24 cellular contexts compared by ENCODE assay signal in the genomic region with DNA sequence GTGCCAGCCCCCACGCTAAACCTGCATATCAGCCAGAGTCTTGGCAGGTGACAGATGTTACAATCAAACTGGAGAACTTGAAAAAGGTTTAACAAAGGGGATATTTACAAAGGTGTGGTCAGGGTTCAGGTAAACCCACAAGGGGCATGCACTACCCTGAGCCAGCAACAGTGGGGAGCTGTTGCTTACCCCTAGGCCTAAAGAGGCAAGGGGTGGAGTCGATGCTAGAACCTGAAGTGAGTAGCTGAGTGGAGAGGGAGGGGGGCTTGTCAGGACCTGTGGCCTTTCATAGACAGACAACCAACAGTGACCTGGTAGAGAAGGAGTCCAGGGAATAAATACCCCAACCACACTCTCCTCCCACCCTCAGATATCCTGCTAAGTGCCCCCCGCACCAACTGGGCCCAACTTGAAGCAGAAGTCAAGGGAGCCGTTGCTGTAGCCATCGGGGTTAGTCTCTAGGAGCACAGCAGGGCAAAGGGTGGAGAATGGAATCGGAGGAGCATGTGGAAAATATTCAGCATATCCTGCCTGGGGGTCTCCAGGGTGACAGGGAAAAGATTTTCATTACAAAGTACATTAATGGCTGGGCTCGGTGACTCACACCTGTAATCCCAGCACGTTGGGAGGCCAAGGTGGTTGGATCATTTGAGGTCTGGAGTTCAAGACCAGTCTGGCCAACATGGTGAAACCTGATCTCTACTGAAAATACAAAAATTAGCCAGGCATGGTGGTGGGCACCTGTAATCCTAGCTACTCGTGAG. TPM values are rescaled to one million over a fixed set of nuclear protein-coding genes. Genes with fewer than 3 reads are reported as not detected.
A peak's percentile ranks its signal among the peaks of the same experiment; 100 is the strongest.
DNase-seq lines count a peak whose midpoint lies in the region; ATAC-seq, FAIRE-seq and TF ChIP-seq lines count a peak whose summit lies in the region.
"Had no signal": no experiment of that assay in that cellular context is flagged by ENCODE, and none has a peak within 500 bp of the region (broad histone marks: within the 10 kb centered on the region; RNA-seq: fewer than 3 reads in every experiment).

No MANE protein-coding gene starts in this region.

- no peak overlapping the region for H2BK15ac ChIP-seq in H1 (ENCODE audit: low read length)

- no peak overlapping the region for H2AFZ ChIP-seq in Loucy (ENCODE audit: low read length)
- no peak overlapping the region for H2AFZ ChIP-seq in H1 (ENCODE audit: low read length)

- H3K18ac ChIP-seq in H1 (ENCODE audit: extremely low read depth, low read length): no peak overlapping the region

- no peaks in the 10 kb centered on the region for H3F3A ChIP-seq in Loucy (ENCODE audit: low read depth)

- H2BK5ac ChIP-seq in H1 (ENCODE audit: low read depth, low read length): no peak overlapping the region

- no peak overlapping the region for H3K4me2 ChIP-seq in Loucy (ENCODE audit: low read depth, low read length, poor library complexity, severe bottlenecking)
- H3K4me2 ChIP-seq in H1 (ENCODE audit: insufficient read depth in 1 of 2, low read depth in 2 of 2, low read length in 2 of 2): no peak overlapping the region
- H3K4me2 ChIP-seq: A549, KMS-11 had no signal

- peak; percentile 32 to 41 for TF ChIP-seq RAD21 in H1 (IDR thresholded peaks at IDR 0.05 in 1 of 2, conservative IDR thresholded peaks at IDR 0.05 in 1 of 2; ENCODE audit: low read depth in 2 of 2, low read length in 2 of 2)

- no peaks in the 10 kb centered on the region for H3K23me2 ChIP-seq in H1 (ENCODE audit: low read depth, low read length)

- TF ChIP-seq POLR2A in heart left ventricle (IDR thresholded peaks at IDR 0.05): no peak
- no peak for TF ChIP-seq POLR2A in H1 (IDR thresholded peaks at IDR 0.05; ENCODE audit: control extremely low read depth in 1 of 2, low read depth in 2 of 2, low read length in 2 of 2)

- no peak overlapping the region for H4K5ac ChIP-seq in H1 (ENCODE audit: insufficient read length, low read depth, low read length)

- CTCF ChIA-PET in H1 (lab: Charles Lee; ENCODE audit: partially characterized antibody): interaction anchor here (0.6 to 3.5 kb wide), 9 partner anchors 7 to 418 kb away, joined by 3 to 22 read pairs (median 4); no protein-coding TSS in a partner anchor

- TF ChIP-seq EP300 in H1 (IDR thresholded peaks at IDR 0.05; ENCODE audit: borderline replicate concordance in 1 of 2, low read depth in 2 of 2, low read length in 2 of 2): no peak

- no peak overlapping the region for H2AK5ac ChIP-seq in H1 (ENCODE audit: low read depth, low read length)

- H3K4me3 ChIP-seq in heart left ventricle (no peak overlapping the region), Loucy (ENCODE audit: low read length, poor library complexity, severe bottlenecking) (no peak overlapping the region), H1 (ENCODE audit: extremely low read depth in 1 of 4, insufficient read depth in 2 of 4, low read depth in 3 of 4, low read length in 4 of 4) (no peak overlapping the region), small intestine (ENCODE audit: low read depth in 1 of 2, low read length in 2 of 2) (no peak overlapping the region)
- H3K4me3 ChIP-seq: A549, MG63, SJCRH30 had no signal

- no peak for ATAC-seq in heart left ventricle
- ATAC-seq: A549 had no signal

- H4K91ac ChIP-seq in H1 (replicated peaks; ENCODE audit: insufficient read length, low read length): no peak overlapping the region

- no peaks in the 10 kb centered on the region for H3K9me3 ChIP-seq in heart left ventricle
- H3K9me3 ChIP-seq in Loucy (ENCODE audit: insufficient read depth, low read depth, low read length): no peaks in the 10 kb centered on the region
- no peaks in the 10 kb centered on the region for H3K9me3 ChIP-seq in H1 (ENCODE audit: insufficient read depth in 2 of 2, low read depth in 1 of 2, low read length in 1 of 2)
- H3K9me3 ChIP-seq in small intestine (ENCODE audit: control insufficient read depth, low read depth): no peaks in the 10 kb centered on the region
- H3K9me3 ChIP-seq: A549, Caco-2, MG63, SJCRH30 had no signal

- H4K8ac ChIP-seq in H1 (ENCODE audit: extremely low read depth, insufficient read depth, low read length): no peak overlapping the region; the same call in 1 of the 2 replicates

- H3K4ac ChIP-seq in H1 (replicated peaks; ENCODE audit: insufficient read length, low read depth, low read length): no peak overlapping the region

- peaks cover 9 to 92% (median 55%) of the 10 kb centered on the region in 12 donors for H3K4me1 ChIP-seq in heart left ventricle
- no peaks in the 10 kb centered on the region for H3K4me1 ChIP-seq in Loucy (ENCODE audit: insufficient read depth, low read length, poor library complexity, severe bottlenecking)
- peaks cover 0 to 7% (median 7%) of the 10 kb centered on the region in 4 experiments; a peak in 3 of 7 replicates for H3K4me1 ChIP-seq in H1 (replicated peaks in 1 of 4; ENCODE audit: control insufficient read depth in 3 of 4, insufficient read depth in 4 of 4, low read length in 3 of 4)
- no peaks in the 10 kb centered on the region for H3K4me1 ChIP-seq in small intestine (ENCODE audit: control insufficient read depth in 2 of 2, insufficient read depth in 1 of 2, low read depth in 1 of 2, low read length in 1 of 2)

- H3K36me3 ChIP-seq in heart left ventricle (no peaks in the 10 kb centered on the region), Loucy (ENCODE audit: insufficient read depth, low read length) (peaks cover 22% of the 10 kb centered on the region; the same call in 1 of the 2 replicates), H1 (ENCODE audit: control insufficient read depth in 2 of 4, insufficient read depth in 4 of 4, low read length in 3 of 4) (no peaks in the 10 kb centered on the region), small intestine (ENCODE audit: control insufficient read depth in 2 of 2, insufficient read depth in 2 of 2, low read length in 2 of 2) (no peaks in the 10 kb centered on the region)
- H3K36me3 ChIP-seq: MG63, SJCRH30 had no signal

- no peaks in the 10 kb centered on the region for H3K79me1 ChIP-seq in H1 (ENCODE audit: low read depth, low read length)

- H2BK120ac ChIP-seq in H1 (replicated peaks; ENCODE audit: low read depth, low read length): no peak overlapping the region

- peak overlapping the region in 11 of 12 donors; percentile 4 to 86 (median 64) for H3K27ac ChIP-seq in heart left ventricle
- no peak overlapping the region for H3K27ac ChIP-seq in H1 (ENCODE audit: low read depth, low read length)
- peak overlapping the region; percentile 31 for H3K27ac ChIP-seq in temporal lobe (ENCODE audit: low read depth, low read length)
- H3K27ac ChIP-seq in small intestine (ENCODE audit: low read depth in 1 of 2, low read length in 1 of 2): no peak overlapping the region
- H3K27ac ChIP-seq: KMS-11, SJCRH30 had no signal

- POLR2A ChIA-PET in H1 (lab: Charles Lee; ENCODE audit: partially characterized antibody): no interaction called here

- WGBS in heart left ventricle, 4 donors: 86 to 93% (median 89%) methylated on average over 9 of the region's 9 CpGs
- WGBS in H1 (ENCODE audit: extremely low coverage in 1 of 2, insufficient coverage in 1 of 2, insufficient read length in 1 of 2, insufficient replicate concordance in 2 of 2, low coverage in 1 of 2, low lambda C conversion rate in 2 of 2, missing lambda C conversion rate in 1 of 2), 2 experiments: 91% methylated on average over 9 of the region's 9 CpGs; no CpG with 5 or more reads in 1 of the 2 experiments
- 90 to 91% (median 90%) methylated on average over 9 of the region's 9 CpGs for WGBS in small intestine, 3 donors

- no peak for FAIRE-seq in H1 (lab: Jason Lieb, UNC)
- FAIRE-seq in small intestine (lab: Jason Lieb, UNC): no peak
- FAIRE-seq: A549, GM12892, GM18507, H54 had no signal

- DNase-seq in heart left ventricle (no peak), cardiac septum (ENCODE audit: low spot score) (no peak), H1 (ENCODE audit: low read depth in 1 of 2, low spot score in 2 of 2) (no peak), small intestine (no peak), Kasumi-1 (lab: John Stamatoyannopoulos, UW) (no peak)
- DNase-seq: Caco-2; CD4-positive, alpha-beta T cell; DMS153; HFFc6; MG63; NCI-H1048; NCI-H1436; NCI-H2029; NCI-H2171 treated with DMSO at 0.1 percent for 48 hours; NCI-H82; RPMI8226; SJCRH30 had no signal

- H3K79me2 ChIP-seq in Loucy (ENCODE audit: insufficient read depth, low read length) (peaks cover 98% of the 10 kb centered on the region), H1 (ENCODE audit: control insufficient read depth in 1 of 2, insufficient read depth in 2 of 2, low read length in 2 of 2) (no peaks in the 10 kb centered on the region)

- no peak overlapping the region for H3K14ac ChIP-seq in H1 (ENCODE audit: insufficient read length)

- peaks cover 19% of the 10 kb centered on the region for H4K20me1 ChIP-seq in Loucy (ENCODE audit: insufficient read depth, low read length, poor library complexity, severe bottlenecking)
- no peaks in the 10 kb centered on the region for H4K20me1 ChIP-seq in H1 (replicated peaks in 1 of 2; ENCODE audit: control insufficient read depth in 1 of 2, insufficient read depth in 2 of 2, low read length in 2 of 2)

- TF ChIP-seq CTCF in heart left ventricle (IDR thresholded peaks at IDR 0.05) (no peak), Loucy (conservative IDR thresholded peaks at IDR 0.05; ENCODE audit: low read length) (peak; percentile 39), H1 (IDR thresholded peaks at IDR 0.05; ENCODE audit: control extremely low read depth in 1 of 3, insufficient read depth in 1 of 3, low read depth in 1 of 3, low read length in 3 of 3) (peak; percentile 17 to 36 (median 28); a peak in 3 of 4 replicates)

- H3K23ac ChIP-seq in H1 (ENCODE audit: insufficient read length): no peak overlapping the region

- H3K9me2 ChIP-seq in Loucy (replicated peaks; ENCODE audit: low read depth, low read length): no peaks in the 10 kb centered on the region

- no peak overlapping the region for H2BK12ac ChIP-seq in H1 (ENCODE audit: low read depth, low read length)

- H3K27me3 ChIP-seq in heart left ventricle (no peaks in the 10 kb centered on the region), Loucy (ENCODE audit: insufficient read depth, low read length, poor library complexity, severe bottlenecking) (no peaks in the 10 kb centered on the region), H1 (replicated peaks in 1 of 4; ENCODE audit: control insufficient read depth in 3 of 4, extremely low read depth in 1 of 4, insufficient read depth in 3 of 4, low read length in 3 of 4) (no peaks in the 10 kb centered on the region), small intestine (ENCODE audit: control insufficient read depth in 2 of 2, insufficient read depth in 2 of 2, low read length in 2 of 2) (no peaks in the 10 kb centered on the region)
- H3K27me3 ChIP-seq: MG63, SJCRH30 had no signal

- H3K9ac ChIP-seq in Loucy (ENCODE audit: low read depth, low read length, poor library complexity, severe bottlenecking) (no peak overlapping the region), H1 (replicated peaks in 1 of 4; ENCODE audit: extremely low read depth in 1 of 4, low read depth in 3 of 4, low read length in 3 of 4) (no peak overlapping the region)
- H3K9ac ChIP-seq: KMS-11 had no signal

- intact Hi-C loops in heart left ventricle (cut with DNase I) (loop anchor here in 6 of 10 donors (5.0 to 10.0 kb wide), 6 partner anchors 53 to 159 kb away; no protein-coding TSS in a partner anchor), cardiac septum (cut with DNase I) (loop anchor here (5.0 kb wide), 1 partner anchor 239 kb away; no protein-coding TSS in a partner anchor)

- H2BK20ac ChIP-seq in H1 (ENCODE audit: low read length): no peak overlapping the region

- no peak overlapping the region for H3K56ac ChIP-seq in H1 (replicated peaks; ENCODE audit: insufficient read length, low read depth, low read length)

RNA-seq across cellular contexts. Expression of a gene that starts 53.6 kb away (rescaled TPM):
- total RNA-seq in heart left ventricle (100 to 1,000 TPM; 491 to 713 (median 575) TPM), cardiac septum (473 TPM), temporal lobe (72.3 TPM)
- polyA plus RNA-seq in heart left ventricle (100 to 1,000 TPM; 242 to 276 TPM), H1 (2011; rRNA removed) (51.7 and 62.6 TPM in 2 replicates), small intestine (10 to 100 TPM; 25.7 to 41.4 (median 32.2) TPM)
- 51.2 and 52.1 TPM in 2 replicates for total RNA-seq in H1 (2021; fragmentation: NEBNext Ultra II Directional; extraction: Animal tissue kit (Norgen Biotek cat#: 25700))
- polyA plus RNA-seq in H1 (2011; cell fraction: cytosol; rRNA removed): 47.8 TPM
- polyA plus RNA-seq in H1 (2011; cell fraction: nucleus; rRNA removed): 52.0 TPM
- polyA plus RNA-seq in H1 (2012, experiment 1 of 2): 21.9 to 32.8 TPM (median 29.3 TPM) in 4 replicates
- polyA plus RNA-seq in H1 (2012, experiment 2 of 2): 3.3 TPM
- 31.2 TPM for polyA plus RNA-seq in H1 (2013, experiment 1 of 2)
- polyA plus RNA-seq in H1 (2013, experiment 2 of 2): 33.9 TPM
- polyA minus RNA-seq in H1 (2011; rRNA and poly(A)+ RNA removed): 90.3 and 144 TPM in 2 replicates
- 36.0 TPM for polyA minus RNA-seq in H1 (2011; cell fraction: cytosol; rRNA and poly(A)+ RNA removed)
- 71.3 TPM for polyA minus RNA-seq in H1 (2011; cell fraction: nucleus; rRNA and poly(A)+ RNA removed)

Comparison
In these comparisons a context has a peak if more than half of its experiments do, and no peak if none do; other contexts are left out.
1. H3K27ac ChIP-seq: peak in heart left ventricle (11 of 12) and temporal lobe (single experiment); none in H1 (single experiment) and small intestine (0 of 2).
2. CTCF ChIP-seq: peak in Loucy (single experiment) and H1 (3 of 3); none in heart left ventricle (0 of 12).